Comparison of ENCODE assay signal across 18 cellular contexts in genomic region chr17:74351552-74352210, GRCh38. TPM values are rescaled to one million over a fixed set of nuclear protein-coding genes. Genes with fewer than 3 reads are reported as not detected.
DNase-seq lines count a peak whose midpoint lies in the region; ATAC-seq, FAIRE-seq and TF ChIP-seq lines count a peak whose summit lies in the region.
"Had no signal": no experiment of that assay in that cellular context is flagged by ENCODE, and none has a peak within 500 bp of the region (broad histone marks: within the 10 kb centered on the region; RNA-seq: fewer than 3 reads in every experiment).

No MANE protein-coding gene starts in this region.

- H3K9ac ChIP-seq in HUES6 (ENCODE audit: low read length) (no peak overlapping the region), neural cell (ENCODE audit: low read length) (peak overlapping the region; percentile 38)

- TF ChIP-seq POLR2A in H54 (IDR thresholded peaks at IDR 0.05; ENCODE audit: low read depth, low read length), result no peak

- no peak overlapping the region for H3K27ac ChIP-seq in HUES6 (ENCODE audit: low read depth, low read length)
- no peak overlapping the region for H3K27ac ChIP-seq in neural cell (ENCODE audit: low read length)

- TF ChIP-seq RAD21 in neural cell (conservative IDR thresholded peaks at IDR 0.05), result no peak

- H3F3A ChIP-seq in neural cell (ENCODE audit: insufficient read depth, low read length, poor library complexity, severe bottlenecking), result no peaks in the 10 kb centered on the region

- TF ChIP-seq EP300 in neural cell (conservative IDR thresholded peaks at IDR 0.05; ENCODE audit: poor library complexity, severe bottlenecking), result no peak

- TF ChIP-seq CTCF in neural cell (IDR thresholded peaks at IDR 0.05; ENCODE audit: poor library complexity, severe bottlenecking), result peak; percentile 71

- H4K20me1 ChIP-seq in neural cell (ENCODE audit: insufficient read depth), result no peaks in the 10 kb centered on the region

- no peak overlapping the region for H2AFZ ChIP-seq in neural cell (ENCODE audit: low read depth, low read length)

- H3K27me3 ChIP-seq in HUES6 (ENCODE audit: control insufficient read depth, insufficient read depth, low read length) (peaks cover 90% of the 10 kb centered on the region), neural cell (ENCODE audit: insufficient read depth, low read depth, low read length) (peaks cover 27% of the 10 kb centered on the region)

- H3K9me2 ChIP-seq in neural cell (ENCODE audit: insufficient read depth, low read length), result no peaks in the 10 kb centered on the region

- H3K4me1 ChIP-seq in HUES6 (ENCODE audit: control insufficient read depth, insufficient read depth, low read length), result no peaks in the 10 kb centered on the region

- peak overlapping the region; percentile 47 for H3K4me3 ChIP-seq in HUES6 (ENCODE audit: low read depth, low read length)
- H3K4me3 ChIP-seq in neural cell (ENCODE audit: low read length), result peak overlapping the region; percentile 59

- DNase-seq in Daoy (ENCODE audit: low read depth) (peak; percentile 53), dermis blood vessel endothelial cell (peak; percentile 24), H54 (ENCODE audit: insufficient read length, low spot score) (no peak)
- DNase-seq: activated naive CD4-positive, alpha-beta T cell treated with anti-CD3 and anti-CD28 coated beads for 36 hours; left cardiac atrium; NCI-H1436; NCI-H446 treated with DMSO at 0.1 percent for 48 hours; OCI-M1 had no signal

- ATAC-seq in GM21423 (IDR thresholded peaks at IDR 0.05; ENCODE audit: unreplicated experiment), result no peak
- no peak for ATAC-seq in HG03432 (IDR thresholded peaks at IDR 0.05; ENCODE audit: unreplicated experiment)
- ATAC-seq: left cardiac atrium had no signal

- H3K36me3 ChIP-seq in HUES6 (ENCODE audit: control insufficient read depth, insufficient read depth, low read length) (no peaks in the 10 kb centered on the region), neural cell (ENCODE audit: insufficient read depth, low read length) (no peaks in the 10 kb centered on the region)

- H3K79me2 ChIP-seq in neural cell (replicated peaks; ENCODE audit: insufficient read depth, low read length), result no peaks in the 10 kb centered on the region

- H3K4me2 ChIP-seq in neural cell (ENCODE audit: low read length), result no peak overlapping the region

- H3K9me3 ChIP-seq in HUES6 (ENCODE audit: control insufficient read depth, insufficient read depth, low read depth, low read length), result no peaks in the 10 kb centered on the region
- no peaks in the 10 kb centered on the region for H3K9me3 ChIP-seq in neural cell (ENCODE audit: low read length)

- FAIRE-seq in H54 (lab: Jason Lieb, UNC), result no peak
- FAIRE-seq: endothelial cell of umbilical vein, G401.6 had no signal

TF ChIP-seq in neural cell, 6 proteins besides CTCF, POLR2A, EP300 and RAD21:
- TF ChIP-seq SMC3 (conservative IDR thresholded peaks at IDR 0.05; ENCODE audit: poor library complexity) (no peak), MXI1 (conservative IDR thresholded peaks at IDR 0.05; ENCODE audit: poor library complexity, severe bottlenecking) (peak; percentile 66)

RNA-seq across cellular contexts. Expression of gene BTBD17, which starts 10.0 kb away (rescaled TPM):
- total RNA-seq in Daoy (2014; rRNA removed; shearing (Covaris generic)), result not detected in 2 replicates
- total RNA-seq in dermis blood vessel endothelial cell, result 0.17 TPM in 1 of 2 replicates, not detected in the other
- polyA plus RNA-seq in neural cell, result 5.3 and 8.5 TPM in 2 replicates
- 6.0 and 7.1 TPM in 2 replicates for polyA minus RNA-seq in neural cell
- total RNA-seq: activated naive CD4-positive, alpha-beta T cell treated with anti-CD3 and anti-CD28 coated beads for 36 hours; endothelial cell of umbilical vein; glomerular endothelial cell; left cardiac atrium; myocyte; urinary bladder had no signal
- polyA plus RNA-seq: CD14-positive monocyte, endothelial cell of umbilical vein, urinary bladder had no signal

RNA-seq across cellular contexts. Expression of gene GPR142, which starts 15.6 kb away (rescaled TPM):
- total RNA-seq in Daoy (2014; rRNA removed; shearing (Covaris generic)), result not detected in 2 replicates
- 0.09 and 0.68 TPM in 2 replicates for total RNA-seq in dermis blood vessel endothelial cell
- polyA plus RNA-seq in neural cell, result not detected in 2 replicates
- polyA minus RNA-seq in neural cell, result not detected in 2 replicates
- total RNA-seq: activated naive CD4-positive, alpha-beta T cell treated with anti-CD3 and anti-CD28 coated beads for 36 hours; endothelial cell of umbilical vein; glomerular endothelial cell; myocyte; urinary bladder had no signal
- polyA plus RNA-seq: CD14-positive monocyte, endothelial cell of umbilical vein had no signal

RNA-seq across cellular contexts. Expression of gene KIF19, which starts 25.7 kb away (rescaled TPM):
- 0.12 TPM in 1 of 2 replicates, not detected in the other for total RNA-seq in Daoy (2014; rRNA removed; shearing (Covaris generic))
- total RNA-seq in dermis blood vessel endothelial cell, result 6.4 and 16.3 TPM in 2 replicates
- polyA plus RNA-seq in neural cell, result not detected in 2 replicates
- not detected in 2 replicates for polyA minus RNA-seq in neural cell
- total RNA-seq: activated naive CD4-positive, alpha-beta T cell treated with anti-CD3 and anti-CD28 coated beads for 36 hours; myocyte had no signal
- polyA plus RNA-seq: CD14-positive monocyte had no signal
